21 cellular contexts compared by ENCODE assay signal in the genomic region with DNA sequence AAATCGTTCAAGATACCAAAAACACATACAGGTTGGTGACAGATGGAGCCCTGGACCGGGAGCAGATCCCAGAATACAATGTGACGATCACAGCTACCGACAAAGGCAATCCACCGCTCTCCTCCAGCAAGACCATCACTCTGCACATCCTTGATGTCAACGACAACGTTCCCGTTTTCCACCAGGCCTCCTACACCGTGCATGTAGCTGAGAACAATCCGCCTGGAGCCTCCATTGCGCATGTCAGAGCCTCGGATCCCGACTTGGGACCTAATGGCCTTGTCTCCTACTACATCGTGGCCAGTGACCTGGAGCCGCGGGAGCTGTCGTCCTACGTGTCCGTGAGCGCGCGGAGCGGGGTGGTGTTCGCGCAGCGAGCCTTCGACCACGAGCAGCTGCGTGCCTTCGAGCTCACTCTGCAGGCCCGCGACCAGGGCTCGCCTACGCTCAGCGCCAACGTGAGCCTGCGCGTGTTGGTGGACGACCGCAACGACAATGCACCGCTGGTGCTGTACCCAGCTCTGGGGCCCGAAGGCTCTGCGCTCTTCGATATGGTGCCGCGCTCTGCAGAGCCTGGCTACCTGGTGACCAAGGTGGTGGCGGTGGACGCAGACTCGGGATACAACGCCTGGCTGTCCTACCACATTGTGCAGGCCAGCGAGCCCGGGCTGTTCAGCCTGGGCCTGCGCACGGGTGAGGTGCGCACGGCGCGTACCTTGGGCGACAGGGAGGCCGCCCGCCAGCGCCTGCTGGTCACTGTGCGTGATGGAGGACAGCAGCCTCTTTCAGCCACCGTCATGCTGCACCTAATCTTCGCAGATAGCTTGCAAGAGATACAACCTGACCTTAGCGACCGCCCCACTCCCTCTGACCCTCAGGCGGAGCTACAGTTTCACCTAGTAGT. TPM values are rescaled to one million over a fixed set of nuclear protein-coding genes. Genes with fewer than 3 reads are reported as not detected.
DNase-seq lines count a peak whose midpoint lies in the region; ATAC-seq, FAIRE-seq and TF ChIP-seq lines count a peak whose summit lies in the region.
"Had no signal": no experiment of that assay in that cellular context is flagged by ENCODE, and none has a peak within 500 bp of the region (broad histone marks: within the 10 kb centered on the region; RNA-seq: fewer than 3 reads in every experiment).

No MANE protein-coding gene starts in this region.

- H4K91ac ChIP-seq in trophoblast cell (ENCODE audit: low read depth, low read length) = no peak overlapping the region

- H4K12ac ChIP-seq in trophoblast cell (ENCODE audit: low read depth, low read length) = no peak overlapping the region

- H3K27me3 ChIP-seq in HepG2 (ENCODE audit: control insufficient read depth in 1 of 2, insufficient read depth in 2 of 2, low read length in 2 of 2) (no peaks in the 10 kb centered on the region), right lobe of liver (no peaks in the 10 kb centered on the region), liver (ENCODE audit: control insufficient read depth in 4 of 4, insufficient read depth in 4 of 4, low read length in 3 of 4) (peaks cover 0 to 5% (median 0%) of the 10 kb centered on the region in 4 donors), trophoblast cell (ENCODE audit: insufficient read depth, low read length) (no peaks in the 10 kb centered on the region), gastroesophageal sphincter (peaks cover 10% of the 10 kb centered on the region)

- TF ChIP-seq RAD21 in HepG2 (CRISPR knock-in tag; IDR thresholded peaks at IDR 0.05) (no peak), liver (IDR thresholded peaks at IDR 0.05) (no peak)

- H4K20me1 ChIP-seq in HepG2 (ENCODE audit: insufficient read depth, low read length) = no peaks in the 10 kb centered on the region

- no peak overlapping the region for H3K27ac ChIP-seq in HepG2 (ENCODE audit: extremely low read length, insufficient read depth, low read length)
- H3K27ac ChIP-seq in right lobe of liver = no peak overlapping the region
- H3K27ac ChIP-seq in liver (ENCODE audit: low read depth in 1 of 2, low read length in 2 of 2) = no peak overlapping the region
- H3K27ac ChIP-seq in trophoblast cell (ENCODE audit: low read depth, low read length) = no peak overlapping the region
- H3K27ac ChIP-seq in gastroesophageal sphincter = no peak overlapping the region
- H3K27ac ChIP-seq: A549 had no signal

- no peak for FAIRE-seq in HepG2 (lab: Jason Lieb, UNC)
- FAIRE-seq: A549, G401.6, HTR-8/SVneo, RCC 7860 had no signal

- TF ChIP-seq POLR2A in HepG2 (IDR thresholded peaks at IDR 0.05; ENCODE audit: insufficient read depth in 1 of 2, low read depth in 2 of 2, low read length in 2 of 2) = no peak
- no peak for TF ChIP-seq POLR2A in right lobe of liver (IDR thresholded peaks at IDR 0.05)
- no peak for TF ChIP-seq POLR2A in gastroesophageal sphincter (IDR thresholded peaks at IDR 0.05)

- H3K4me3 ChIP-seq in HepG2 (replicated peaks in 1 of 3; ENCODE audit: insufficient read depth in 1 of 3, low read depth in 2 of 3, low read length in 3 of 3) (no peak overlapping the region), right lobe of liver (no peak overlapping the region), liver (ENCODE audit: low read depth in 1 of 3, low read length in 3 of 3) (peak overlapping the region in 2 of 3 donors; percentile 44 to 50), trophoblast cell (ENCODE audit: low read depth, low read length) (peak overlapping the region; percentile 13), gastroesophageal sphincter (no peak overlapping the region)
- H3K4me3 ChIP-seq: A549, GM23338 had no signal

- in situ Hi-C loops in HepG2 (cut with HindIII; ENCODE audit: extremely low pct_ligation_motif_present, low pct_unique_long_range_greater_than_20kb) = no loop called here

- H3K4me2 ChIP-seq in HepG2 (ENCODE audit: low read depth, low read length) (no peak overlapping the region), trophoblast cell (ENCODE audit: low read length) (no peak overlapping the region)
- H3K4me2 ChIP-seq: A549, GM23338 had no signal

- H3K9ac ChIP-seq in HepG2 (ENCODE audit: insufficient read depth, low read depth, low read length) (no peak overlapping the region), liver (ENCODE audit: low read depth in 1 of 2, low read length in 2 of 2) (no peak overlapping the region), trophoblast cell (ENCODE audit: low read length) (no peak overlapping the region)

- no peaks in the 10 kb centered on the region for H3K79me1 ChIP-seq in trophoblast cell (ENCODE audit: low read length)

- 73% methylated on average over 40 of the region's 69 CpGs for WGBS in HepG2 (ENCODE audit: low lambda C conversion rate)
- 34% methylated on average over 16 of the region's 69 CpGs for WGBS in right lobe of liver (ENCODE audit: insufficient coverage, low coverage, low lambda C conversion rate, missing lambda C conversion rate)
- 30% methylated on average over 69 of the region's 69 CpGs for WGBS in liver
- no CpG with 5 or more reads among the region's 69 CpGs for WGBS in trophoblast cell (ENCODE audit: extremely low coverage, insufficient coverage, insufficient read length)
- WGBS in gastroesophageal sphincter (ENCODE audit: low coverage in 1 of 2), 2 donors = 27 to 34% methylated on average over 12 to 20 of the region's 69 CpGs

- H3K18ac ChIP-seq in trophoblast cell (ENCODE audit: low read length) = no peak overlapping the region

- no TSS peak for BruUV-seq in HepG2 (replicated peaks; lab: Mats Ljungman, UMichigan)

- H2BK120ac ChIP-seq in trophoblast cell (ENCODE audit: insufficient read depth, low read length, poor library complexity) = no peak overlapping the region

- CTCF ChIA-PET in HepG2 (lab: Yijun Ruan, JAX; ENCODE audit: low intra/inter-chr PET ratio, low total read pairs) = no interaction called here

- no peaks in the 10 kb centered on the region for H3K79me2 ChIP-seq in HepG2 (ENCODE audit: insufficient read depth, low read length)
- no peaks in the 10 kb centered on the region for H3K79me2 ChIP-seq in trophoblast cell (ENCODE audit: control insufficient read depth, insufficient read depth, low read length, poor library complexity)

- ATAC-seq in HepG2 = no peak
- no peak for ATAC-seq in right lobe of liver
- no peak for ATAC-seq in gastroesophageal sphincter
- ATAC-seq: A549, GM23338 had no signal

- no peak for TF ChIP-seq CTCF in HepG2 (CRISPR knock-in tag; IDR thresholded peaks at IDR 0.05)
- TF ChIP-seq CTCF in right lobe of liver (IDR thresholded peaks at IDR 0.05) = no peak
- no peak for TF ChIP-seq CTCF in liver (IDR thresholded peaks at IDR 0.05; ENCODE audit: low read depth, low read length, missing input control)
- no peak for TF ChIP-seq CTCF in gastroesophageal sphincter (IDR thresholded peaks at IDR 0.05)

- H3K4me1 ChIP-seq in HepG2 (ENCODE audit: insufficient read depth, low read length) = no peaks in the 10 kb centered on the region
- H3K4me1 ChIP-seq in right lobe of liver = no peaks in the 10 kb centered on the region
- no peaks in the 10 kb centered on the region for H3K4me1 ChIP-seq in liver (ENCODE audit: control insufficient read depth in 4 of 4, insufficient read depth in 4 of 4, low read length in 3 of 4)
- H3K4me1 ChIP-seq in trophoblast cell (ENCODE audit: control insufficient read depth in 1 of 2, insufficient read depth in 2 of 2, low read length in 2 of 2) = no peaks in the 10 kb centered on the region
- H3K4me1 ChIP-seq in gastroesophageal sphincter = no peaks in the 10 kb centered on the region
- H3K4me1 ChIP-seq: A549, Caco-2 had no signal

- H3K9me3 ChIP-seq in HepG2 (ENCODE audit: low read length) (peaks cover 53% of the 10 kb centered on the region), right lobe of liver (peaks cover 0 to 10% (median 6%) of the 10 kb centered on the region in 4 donors), liver (ENCODE audit: control insufficient read depth in 4 of 4, low read length in 3 of 4) (peaks cover 35 to 73% (median 53%) of the 10 kb centered on the region in 4 donors), trophoblast cell (ENCODE audit: insufficient read depth, low read depth, low read length) (peaks cover 36% of the 10 kb centered on the region), gastroesophageal sphincter (peaks cover 3 to 100% (median 6%) of the 10 kb centered on the region in 3 donors)
- H3K9me3 ChIP-seq: Caco-2 had no signal

- H2BK12ac ChIP-seq in trophoblast cell (ENCODE audit: low read length) = no peak overlapping the region

- no peak overlapping the region for H2AK5ac ChIP-seq in trophoblast cell (ENCODE audit: low read length)

- H3K4ac ChIP-seq in trophoblast cell (ENCODE audit: low read depth, low read length) = no peak overlapping the region

- H2AFZ ChIP-seq in HepG2 (ENCODE audit: low read length) (no peak overlapping the region), trophoblast cell (ENCODE audit: insufficient read depth, low read length, poor library complexity) (no peak overlapping the region)
- H2AFZ ChIP-seq: GM23338 had no signal

- POLR2A ChIA-PET in HepG2 (lab: Yijun Ruan, JAX) = no interaction called here

- H3K14ac ChIP-seq in trophoblast cell (ENCODE audit: low read length) = no peak overlapping the region

- no peak overlapping the region for H3K23ac ChIP-seq in trophoblast cell (ENCODE audit: low read length)

- no peak overlapping the region for H4K8ac ChIP-seq in trophoblast cell (ENCODE audit: low read depth, low read length)

- intact Hi-C loops in HepG2 (cut with micrococcal nuclease; ENCODE audit: unreplicated experiment) (no loop called here), right lobe of liver (cut with DNase I) (no loop called here)

- DNase-seq in HepG2 (ENCODE audit: low spot score) (no peak), right lobe of liver (no peak), trophoblast cell (no peak), amniotic stem cell (lab: John Stamatoyannopoulos, UW) (no peak), NCI-H187 (lab: John Stamatoyannopoulos, UW) (no peak)
- DNase-seq: Caco-2; CD4-positive, alpha-beta T cell; HCEC 1CT; NCI-H1092 treated with DMSO at 0.1 percent for 48 hours; NCI-H2081 treated with DMSO at 0.1 percent for 48 hours; NCI-H510A; NCI-H748 treated with DMSO at 0.1 percent for 48 hours; NK-92 treated with Interleukin-12 subunit alpha and Interleukin-12 subunit beta, amount 100 ng/mL, for 24 hours; SHP77 had no signal

- TF ChIP-seq EP300 in HepG2 (IDR thresholded peaks at IDR 0.05; ENCODE audit: low read depth in 2 of 2, low read length in 2 of 2) = no peak
- TF ChIP-seq EP300 in HepG2 (CRISPR knock-in tag; IDR thresholded peaks at IDR 0.05; ENCODE audit: borderline replicate concordance) = no peak
- TF ChIP-seq EP300 in gastroesophageal sphincter (IDR thresholded peaks at IDR 0.05) = no peak

- no peaks in the 10 kb centered on the region for H3K36me3 ChIP-seq in HepG2 (replicated peaks in 1 of 2; ENCODE audit: control insufficient read depth in 1 of 2, insufficient read depth in 2 of 2, low read length in 2 of 2)
- H3K36me3 ChIP-seq in right lobe of liver = no peaks in the 10 kb centered on the region
- no peaks in the 10 kb centered on the region for H3K36me3 ChIP-seq in liver (ENCODE audit: control insufficient read depth in 4 of 4, insufficient read depth in 3 of 4, low read depth in 1 of 4, low read length in 3 of 4)
- peaks cover 2 to 3% of the 10 kb centered on the region in 2 experiments for H3K36me3 ChIP-seq in trophoblast cell (ENCODE audit: control insufficient read depth in 1 of 2, insufficient read depth in 2 of 2, low read length in 2 of 2)
- no peaks in the 10 kb centered on the region for H3K36me3 ChIP-seq in gastroesophageal sphincter

- no peak overlapping the region for H2BK5ac ChIP-seq in trophoblast cell (ENCODE audit: low read depth, low read length, poor library complexity)

RNA-seq across cellular contexts. Expression of gene PCDHGB3, which starts 1.8 kb away (rescaled TPM):
- total RNA-seq in HepG2 (2016; rRNA removed; fragmentation: Illumina TruSeq; extraction: Trizol) = 0.13 and 0.40 TPM in 2 replicates
- total RNA-seq in HepG2 (2016; cell fraction: cytosol; rRNA removed; fragmentation: Illumina TruSeq; extraction: Trizol; ENCODE audit: low read depth) = not detected in 2 replicates
- 0.35 TPM in 1 of 2 replicates, not detected in the other for total RNA-seq in HepG2 (2016; cell fraction: insoluble cytoplasmic fraction; rRNA removed; fragmentation: Illumina TruSeq; extraction: Trizol)
- 0.06 TPM in 1 of 2 replicates, not detected in the other for total RNA-seq in HepG2 (2016; cell fraction: membrane; rRNA removed; fragmentation: Illumina TruSeq; extraction: Trizol)
- 1.4 and 1.5 TPM in 2 replicates for total RNA-seq in HepG2 (2016; cell fraction: nucleus; rRNA removed; fragmentation: Illumina TruSeq; extraction: Trizol)
- polyA plus RNA-seq in HepG2 (2011; rRNA removed) = 0.44 and 0.67 TPM in 2 replicates
- polyA plus RNA-seq in HepG2 (2011; cell fraction: cytosol; rRNA removed) = 0.09 and 0.13 TPM in 2 replicates
- polyA plus RNA-seq in HepG2 (2011; cell fraction: nucleus; rRNA removed) = 3.2 and 3.3 TPM in 2 replicates
- polyA plus RNA-seq in HepG2 (2012) = 0.13 and 0.20 TPM in 2 replicates
- not detected in 2 replicates for polyA plus RNA-seq in HepG2 (2016; cell fraction: cytosol; fragmentation: Illumina TruSeq; extraction: Trizol; ENCODE audit: low read depth)
- not detected in 2 replicates for polyA plus RNA-seq in HepG2 (2016; cell fraction: insoluble cytoplasmic fraction; fragmentation: Illumina TruSeq; extraction: Trizol; ENCODE audit: low read depth)
- not detected in 2 replicates for polyA plus RNA-seq in HepG2 (2016; cell fraction: membrane; fragmentation: Illumina TruSeq; extraction: Trizol; ENCODE audit: low read depth)
- polyA plus RNA-seq in HepG2 (2016; cell fraction: nucleus; fragmentation: Illumina TruSeq; extraction: Trizol; ENCODE audit: insufficient read depth, low read depth) = 0.55 and 1.2 TPM in 2 replicates
- polyA minus RNA-seq in HepG2 (2011; rRNA and poly(A)+ RNA removed; ENCODE audit: low replicate concordance) = 0.37 and 4.3 TPM in 2 replicates
- 0.49 and 0.62 TPM in 2 replicates for polyA minus RNA-seq in HepG2 (2011; cell fraction: cytosol; rRNA and poly(A)+ RNA removed)
- polyA minus RNA-seq in HepG2 (2011; cell fraction: nucleus; rRNA and poly(A)+ RNA removed) = 7.1 and 7.9 TPM in 2 replicates
- total RNA-seq in right lobe of liver = 1 to 10 TPM in 3 of 6 experiments, under 1 TPM in 3; 0.56 to 1.8 (median 1.2) TPM
- total RNA-seq in liver = 1 to 10 TPM in 1 of 2 donors, under 1 TPM in 1; 0.37 to 1.2 TPM
- polyA plus RNA-seq in liver = under 1 TPM in 1 of 2 donors, not detected in 1; 0.07 TPM
- polyA plus RNA-seq in trophoblast cell (2013) = 0.15 and 0.18 TPM in 2 replicates
- 1 to 10 TPM; 1.5 to 10.0 (median 4.7) TPM for total RNA-seq in gastroesophageal sphincter

RNA-seq across cellular contexts. Expression of gene PCDHGA6, which starts 1.9 kb away (rescaled TPM):
- total RNA-seq in HepG2 (2016; rRNA removed; fragmentation: Illumina TruSeq; extraction: Trizol) (0.13 and 0.33 TPM in 2 replicates), right lobe of liver (1 to 10 TPM in 3 of 6 experiments, under 1 TPM in 3; 0.56 to 1.3 (median 0.89) TPM), liver (under 1 TPM; 0.37 to 0.67 TPM), gastroesophageal sphincter (10 to 100 TPM in 1 of 4 donors, 1 to 10 TPM in 3; 2.0 to 11.1 (median 5.7) TPM)
- total RNA-seq in HepG2 (2016; cell fraction: cytosol; rRNA removed; fragmentation: Illumina TruSeq; extraction: Trizol; ENCODE audit: low read depth) = not detected in 2 replicates
- 0.07 and 0.22 TPM in 2 replicates for total RNA-seq in HepG2 (2016; cell fraction: insoluble cytoplasmic fraction; rRNA removed; fragmentation: Illumina TruSeq; extraction: Trizol)
- total RNA-seq in HepG2 (2016; cell fraction: membrane; rRNA removed; fragmentation: Illumina TruSeq; extraction: Trizol) = 0.07 TPM in 1 of 2 replicates, not detected in the other
- total RNA-seq in HepG2 (2016; cell fraction: nucleus; rRNA removed; fragmentation: Illumina TruSeq; extraction: Trizol) = 0.97 and 1.4 TPM in 2 replicates
- polyA plus RNA-seq in HepG2 (2011; rRNA removed) (0.51 and 0.54 TPM in 2 replicates), liver (under 1 TPM; 0.08 to 0.18 TPM)
- 0.13 and 0.15 TPM in 2 replicates for polyA plus RNA-seq in HepG2 (2011; cell fraction: cytosol; rRNA removed)
- polyA plus RNA-seq in HepG2 (2011; cell fraction: nucleus; rRNA removed) = 2.2 and 2.4 TPM in 2 replicates
- 0.15 and 0.23 TPM in 2 replicates for polyA plus RNA-seq in HepG2 (2012)
- not detected in 2 replicates for polyA plus RNA-seq in HepG2 (2016; cell fraction: cytosol; fragmentation: Illumina TruSeq; extraction: Trizol; ENCODE audit: low read depth)
- polyA plus RNA-seq in HepG2 (2016; cell fraction: insoluble cytoplasmic fraction; fragmentation: Illumina TruSeq; extraction: Trizol; ENCODE audit: low read depth) = 0.05 and 0.15 TPM in 2 replicates
- not detected in 2 replicates for polyA plus RNA-seq in HepG2 (2016; cell fraction: membrane; fragmentation: Illumina TruSeq; extraction: Trizol; ENCODE audit: low read depth)
- 1.4 and 1.8 TPM in 2 replicates for polyA plus RNA-seq in HepG2 (2016; cell fraction: nucleus; fragmentation: Illumina TruSeq; extraction: Trizol; ENCODE audit: insufficient read depth, low read depth)
- 0.21 and 1.4 TPM in 2 replicates for polyA minus RNA-seq in HepG2 (2011; rRNA and poly(A)+ RNA removed; ENCODE audit: low replicate concordance)
- polyA minus RNA-seq in HepG2 (2011; cell fraction: cytosol; rRNA and poly(A)+ RNA removed) = 0.20 TPM in 1 of 2 replicates, not detected in the other
- polyA minus RNA-seq in HepG2 (2011; cell fraction: nucleus; rRNA and poly(A)+ RNA removed) = 3.4 and 3.6 TPM in 2 replicates
- polyA plus RNA-seq in trophoblast cell (2013) = 0.25 and 0.26 TPM in 2 replicates

RNA-seq across cellular contexts. Expression of gene PCDHGA5, which starts 7.9 kb away (rescaled TPM):
- total RNA-seq in HepG2 (2016; rRNA removed; fragmentation: Illumina TruSeq; extraction: Trizol) = 0.11 and 0.27 TPM in 2 replicates
- not detected in 2 replicates for total RNA-seq in HepG2 (2016; cell fraction: cytosol; rRNA removed; fragmentation: Illumina TruSeq; extraction: Trizol; ENCODE audit: low read depth)
- 0.07 and 0.26 TPM in 2 replicates for total RNA-seq in HepG2 (2016; cell fraction: insoluble cytoplasmic fraction; rRNA removed; fragmentation: Illumina TruSeq; extraction: Trizol)
- 0.03 and 0.06 TPM in 2 replicates for total RNA-seq in HepG2 (2016; cell fraction: membrane; rRNA removed; fragmentation: Illumina TruSeq; extraction: Trizol)
- 1.0 and 1.3 TPM in 2 replicates for total RNA-seq in HepG2 (2016; cell fraction: nucleus; rRNA removed; fragmentation: Illumina TruSeq; extraction: Trizol)
- polyA plus RNA-seq in HepG2 (2011; rRNA removed) = 0.32 and 0.40 TPM in 2 replicates
- polyA plus RNA-seq in HepG2 (2011; cell fraction: cytosol; rRNA removed) = 0.17 and 0.24 TPM in 2 replicates
- polyA plus RNA-seq in HepG2 (2011; cell fraction: nucleus; rRNA removed) = 1.8 and 2.1 TPM in 2 replicates
- 0.15 and 0.19 TPM in 2 replicates for polyA plus RNA-seq in HepG2 (2012)
- polyA plus RNA-seq in HepG2 (2016; cell fraction: cytosol; fragmentation: Illumina TruSeq; extraction: Trizol; ENCODE audit: low read depth) = 0.02 TPM in 1 of 2 replicates, not detected in the other
- 0.08 TPM in 1 of 2 replicates, not detected in the other for polyA plus RNA-seq in HepG2 (2016; cell fraction: insoluble cytoplasmic fraction; fragmentation: Illumina TruSeq; extraction: Trizol; ENCODE audit: low read depth)
- not detected in 2 replicates for polyA plus RNA-seq in HepG2 (2016; cell fraction: membrane; fragmentation: Illumina TruSeq; extraction: Trizol; ENCODE audit: low read depth)
- polyA plus RNA-seq in HepG2 (2016; cell fraction: nucleus; fragmentation: Illumina TruSeq; extraction: Trizol; ENCODE audit: insufficient read depth, low read depth) = 0.37 and 0.65 TPM in 2 replicates
- polyA minus RNA-seq in HepG2 (2011; rRNA and poly(A)+ RNA removed; ENCODE audit: low replicate concordance) = 0.16 and 3.5 TPM in 2 replicates
- 0.18 and 0.49 TPM in 2 replicates for polyA minus RNA-seq in HepG2 (2011; cell fraction: cytosol; rRNA and poly(A)+ RNA removed)
- polyA minus RNA-seq in HepG2 (2011; cell fraction: nucleus; rRNA and poly(A)+ RNA removed) = 6.6 and 7.0 TPM in 2 replicates
- total RNA-seq in right lobe of liver = 1 to 10 TPM in 1 of 6 experiments, under 1 TPM in 5; 0.32 to 1.2 (median 0.57) TPM
- total RNA-seq in liver = under 1 TPM; 0.09 to 0.50 TPM
- polyA plus RNA-seq in liver = under 1 TPM; 0.04 to 0.08 TPM
- 0.25 TPM in 2 replicates for polyA plus RNA-seq in trophoblast cell (2013)
- 10 to 100 TPM in 1 of 4 donors, 1 to 10 TPM in 3; 2.6 to 12.5 (median 4.8) TPM for total RNA-seq in gastroesophageal sphincter

RNA-seq across cellular contexts. Expression of gene PCDHGA7, which starts 10.7 kb away (rescaled TPM):
- total RNA-seq in HepG2 (2016; rRNA removed; fragmentation: Illumina TruSeq; extraction: Trizol) (0.17 and 0.31 TPM in 2 replicates), right lobe of liver (under 1 TPM; 0.37 to 0.99 (median 0.76) TPM), liver (under 1 TPM; 0.19 to 0.67 TPM), gastroesophageal sphincter (10 to 100 TPM in 1 of 4 donors, 1 to 10 TPM in 3; 2.7 to 14.3 (median 7.6) TPM)
- 0.10 TPM in 1 of 2 replicates, not detected in the other for total RNA-seq in HepG2 (2016; cell fraction: cytosol; rRNA removed; fragmentation: Illumina TruSeq; extraction: Trizol; ENCODE audit: low read depth)
- total RNA-seq in HepG2 (2016; cell fraction: insoluble cytoplasmic fraction; rRNA removed; fragmentation: Illumina TruSeq; extraction: Trizol) = 0.07 and 0.17 TPM in 2 replicates
- total RNA-seq in HepG2 (2016; cell fraction: membrane; rRNA removed; fragmentation: Illumina TruSeq; extraction: Trizol) = 0.06 and 0.07 TPM in 2 replicates
- total RNA-seq in HepG2 (2016; cell fraction: nucleus; rRNA removed; fragmentation: Illumina TruSeq; extraction: Trizol) = 1.1 and 1.3 TPM in 2 replicates
- polyA plus RNA-seq in HepG2 (2011; rRNA removed) (0.11 and 0.13 TPM in 2 replicates), liver (under 1 TPM; 0.21 TPM)
- polyA plus RNA-seq in HepG2 (2011; cell fraction: cytosol; rRNA removed) = 0.03 and 0.05 TPM in 2 replicates
- 1.1 and 1.3 TPM in 2 replicates for polyA plus RNA-seq in HepG2 (2011; cell fraction: nucleus; rRNA removed)
- 0.09 and 0.13 TPM in 2 replicates for polyA plus RNA-seq in HepG2 (2012)
- not detected in 2 replicates for polyA plus RNA-seq in HepG2 (2016; cell fraction: cytosol; fragmentation: Illumina TruSeq; extraction: Trizol; ENCODE audit: low read depth)
- polyA plus RNA-seq in HepG2 (2016; cell fraction: insoluble cytoplasmic fraction; fragmentation: Illumina TruSeq; extraction: Trizol; ENCODE audit: low read depth) = 0.07 TPM in 1 of 2 replicates, not detected in the other
- not detected in 2 replicates for polyA plus RNA-seq in HepG2 (2016; cell fraction: membrane; fragmentation: Illumina TruSeq; extraction: Trizol; ENCODE audit: low read depth)
- 0.36 and 0.53 TPM in 2 replicates for polyA plus RNA-seq in HepG2 (2016; cell fraction: nucleus; fragmentation: Illumina TruSeq; extraction: Trizol; ENCODE audit: insufficient read depth, low read depth)
- 0.78 TPM in 1 of 2 replicates, not detected in the other for polyA minus RNA-seq in HepG2 (2011; rRNA and poly(A)+ RNA removed; ENCODE audit: low replicate concordance)
- not detected in 2 replicates for polyA minus RNA-seq in HepG2 (2011; cell fraction: cytosol; rRNA and poly(A)+ RNA removed)
- 2.3 and 2.5 TPM in 2 replicates for polyA minus RNA-seq in HepG2 (2011; cell fraction: nucleus; rRNA and poly(A)+ RNA removed)
- 0.07 and 0.08 TPM in 2 replicates for polyA plus RNA-seq in trophoblast cell (2013)
- total RNA-seq: CD4-positive, alpha-beta T cell had no signal

RNA-seq across cellular contexts. Expression of gene PCDHGB2, which starts 12.0 kb away (rescaled TPM):
- total RNA-seq in HepG2 (2016; rRNA removed; fragmentation: Illumina TruSeq; extraction: Trizol) (0.64 and 0.77 TPM in 2 replicates), right lobe of liver (1 to 10 TPM in 5 of 6 experiments, under 1 TPM in 1; 0.51 to 2.8 (median 1.4) TPM), liver (1 to 10 TPM in 1 of 2 donors, under 1 TPM in 1; 0.47 to 1.0 TPM), gastroesophageal sphincter (10 to 100 TPM in 1 of 4 donors, 1 to 10 TPM in 3; 2.7 to 15.6 (median 4.1) TPM)
- total RNA-seq in HepG2 (2016; cell fraction: cytosol; rRNA removed; fragmentation: Illumina TruSeq; extraction: Trizol; ENCODE audit: low read depth) = 0.09 TPM in 1 of 2 replicates, not detected in the other
- 0.33 and 0.63 TPM in 2 replicates for total RNA-seq in HepG2 (2016; cell fraction: insoluble cytoplasmic fraction; rRNA removed; fragmentation: Illumina TruSeq; extraction: Trizol)
- 0.12 TPM in 1 of 2 replicates, not detected in the other for total RNA-seq in HepG2 (2016; cell fraction: membrane; rRNA removed; fragmentation: Illumina TruSeq; extraction: Trizol)
- total RNA-seq in HepG2 (2016; cell fraction: nucleus; rRNA removed; fragmentation: Illumina TruSeq; extraction: Trizol) = 2.3 and 2.7 TPM in 2 replicates
- polyA plus RNA-seq in HepG2 (2011; rRNA removed) (0.80 and 0.82 TPM in 2 replicates), liver (under 1 TPM in 1 of 2 donors, not detected in 1; 0.28 TPM)
- 0.46 and 0.62 TPM in 2 replicates for polyA plus RNA-seq in HepG2 (2011; cell fraction: cytosol; rRNA removed)
- polyA plus RNA-seq in HepG2 (2011; cell fraction: nucleus; rRNA removed) = 2.3 and 2.5 TPM in 2 replicates
- polyA plus RNA-seq in HepG2 (2012) = 0.59 and 0.66 TPM in 2 replicates
- not detected in 2 replicates for polyA plus RNA-seq in HepG2 (2016; cell fraction: cytosol; fragmentation: Illumina TruSeq; extraction: Trizol; ENCODE audit: low read depth)
- polyA plus RNA-seq in HepG2 (2016; cell fraction: insoluble cytoplasmic fraction; fragmentation: Illumina TruSeq; extraction: Trizol; ENCODE audit: low read depth) = 0.23 TPM in 2 replicates
- polyA plus RNA-seq in HepG2 (2016; cell fraction: membrane; fragmentation: Illumina TruSeq; extraction: Trizol; ENCODE audit: low read depth) = 0.03 TPM in 1 of 2 replicates, not detected in the other
- 1.1 and 1.4 TPM in 2 replicates for polyA plus RNA-seq in HepG2 (2016; cell fraction: nucleus; fragmentation: Illumina TruSeq; extraction: Trizol; ENCODE audit: insufficient read depth, low read depth)
- polyA minus RNA-seq in HepG2 (2011; rRNA and poly(A)+ RNA removed; ENCODE audit: low replicate concordance) = 0.05 and 6.3 TPM in 2 replicates
- 1.5 TPM in 2 replicates for polyA minus RNA-seq in HepG2 (2011; cell fraction: cytosol; rRNA and poly(A)+ RNA removed)
- 15.2 TPM in 2 replicates for polyA minus RNA-seq in HepG2 (2011; cell fraction: nucleus; rRNA and poly(A)+ RNA removed)
- polyA plus RNA-seq in trophoblast cell (2013) = 1.8 and 1.9 TPM in 2 replicates

Comparison
In these comparisons a context has a peak if more than half of its experiments do, and no peak if none do; other contexts are left out.
1. H3K4me3 ChIP-seq: peak in liver (2 of 3) and trophoblast cell (single experiment); none in HepG2 (0 of 3), right lobe of liver (0 of 3) and gastroesophageal sphincter (0 of 2).